ENCODE assay signal across 7 cellular contexts in genomic region chr14:96478119-96478518, GRCh38.
"Had no signal": no experiment of that assay in that cellular context is flagged by ENCODE, and none has a peak within 500 bp of the region (broad histone marks: within the 10 kb centered on the region; RNA-seq: fewer than 3 reads in every experiment).

No MANE protein-coding gene starts in this region.

- H3K4me1 ChIP-seq: HAP-1 had no signal

- DNase-seq: HFFc6, IMR-90, KG1 had no signal

- H3K27ac ChIP-seq: HL-60 had no signal

- H3K4me2 ChIP-seq: GM23338 had no signal

- H2AFZ ChIP-seq: GM23338 had no signal

- H3K9me3 ChIP-seq: HAP-1 had no signal

- H3K4me3 ChIP-seq: GM23338, HAP-1, K562 had no signal

- H3K36me3 ChIP-seq: HAP-1 had no signal
